25 cellular contexts compared by ENCODE assay signal in the genomic region with DNA sequence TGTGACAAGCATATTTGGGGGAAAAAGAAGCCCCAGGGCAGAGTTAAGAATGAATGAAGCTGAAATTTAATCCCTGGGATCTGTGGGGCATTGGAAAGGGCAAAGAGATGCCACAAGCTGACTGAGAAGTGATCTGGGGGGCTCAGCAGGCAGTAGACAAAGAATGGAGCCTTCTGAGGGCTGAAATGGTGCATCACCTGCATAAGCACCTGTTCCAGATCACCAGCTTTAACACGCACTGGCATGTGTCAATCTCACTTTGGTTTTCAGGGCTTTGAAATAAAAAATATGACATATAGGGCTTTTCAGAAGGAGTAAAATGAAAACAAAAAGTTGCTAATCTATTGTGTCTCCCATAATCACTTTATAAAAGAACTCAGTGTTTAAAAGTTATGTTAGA.
"Had no signal": no experiment of that assay in that cellular context is flagged by ENCODE, and none has a peak within 500 bp of the region (broad histone marks: within the 10 kb centered on the region; RNA-seq: fewer than 3 reads in every experiment).

No MANE protein-coding gene starts in this region.

- H3K27me3 Mint-ChIP-seq: activated B cell treated with CpG ODN at 0.5 μM for 24 hours had no signal

- H3K36me3 Mint-ChIP-seq: activated naive CD8-positive, alpha-beta T cell treated with anti-CD3 and anti-CD28 coated beads, Interleukin-2, amount 10 ng/mL, durations not matched to agents 7 days and 5 days; natural killer cell had no signal

- H3K4me3 ChIP-seq: breast epithelium, dorsolateral prefrontal cortex, pancreas, upper lobe of left lung had no signal

- H3K9me3 Mint-ChIP-seq: activated B cell treated with CpG ODN at 0.5 μM for 24 hours; activated naive CD4-positive, alpha-beta T cell treated with anti-CD3 and anti-CD28 coated beads for 36 hours; activated T-cell treated with anti-CD3 and anti-CD28 coated beads, Interleukin-2, amount 50 U/mL, for 4 hours; central memory CD8-positive, alpha-beta T cell had no signal

- DNase-seq: activated B cell treated with CpG ODN at 0.5 μM for 24 hours; activated CD4-positive, alpha-beta T cell treated with anti-CD3 and anti-CD28 coated beads for 36 hours; activated CD4-positive, alpha-beta T cell treated with anti-CD3 and anti-CD28 coated beads, Interleukin-2, amount 50 U/mL, for 4 hours; activated CD8-positive, alpha-beta memory T cell treated with anti-CD3 and anti-CD28 coated beads for 24 hours; activated CD8-positive, alpha-beta memory T cell treated with anti-CD3 and anti-CD28 coated beads, Interleukin-2, amount 50 U/mL, for 4 hours; activated naive CD4-positive, alpha-beta T cell treated with anti-CD3 and anti-CD28 coated beads for 36 hours; activated naive CD8-positive, alpha-beta T cell treated with anti-CD3 and anti-CD28 coated beads, Interleukin-2, amount 10 ng/mL, durations not matched to agents 7 days and 5 days; activated T-cell treated with anti-CD3 and anti-CD28 coated beads, Interleukin-2, amount 50 U/mL, for 4 hours; amniotic stem cell; dorsolateral prefrontal cortex; effector memory CD8-positive, alpha-beta T cell; hippocampal formation; left ventricle myocardium superior; mammary epithelial cell; midbrain; natural killer cell; pancreas; right cardiac atrium; stimulated activated CD4-positive, alpha-beta T cell treated with anti-CD3 and anti-CD28 coated beads, Interleukin-12 subunit alpha, Interleukin-12 subunit beta, amount 100 ng/mL, for 4 hours; stimulated activated CD4-positive, alpha-beta T cell treated with anti-CD3 and anti-CD28 coated beads, Interleukin-4, amount 100 ng/mL, for 4 hours; stimulated activated naive CD8-positive, alpha-beta T cell treated with anti-CD3 and anti-CD28 coated beads, Interleukin-15, Interleukin-2, amounts not matched to agents 100 U/mL and 50 U/mL, for 24 hours; upper lobe of left lung had no signal

- ATAC-seq: activated CD4-positive, alpha-beta T cell treated with anti-CD3 and anti-CD28 coated beads for 36 hours; activated T-cell treated with anti-CD3 and anti-CD28 coated beads, Interleukin-2, amount 50 U/mL, for 4 hours; effector memory CD8-positive, alpha-beta T cell; esophagus mucosa; left ventricle myocardium superior; natural killer cell; pancreas; right cardiac atrium; stimulated activated naive CD8-positive, alpha-beta T cell treated with anti-CD3 and anti-CD28 coated beads, Interleukin-15, Interleukin-2, amounts not matched to agents 100 U/mL and 50 U/mL, for 24 hours had no signal

- H3K9me3 ChIP-seq: breast epithelium, pancreas, upper lobe of left lung had no signal

- H3K36me3 ChIP-seq: breast epithelium, pancreas, upper lobe of left lung had no signal

- H3K27ac Mint-ChIP-seq: activated B cell treated with CpG ODN at 0.5 μM for 24 hours; activated CD4-positive, alpha-beta T cell treated with anti-CD3 and anti-CD28 coated beads for 36 hours; activated naive CD4-positive, alpha-beta T cell treated with anti-CD3 and anti-CD28 coated beads for 36 hours; activated naive CD8-positive, alpha-beta T cell treated with anti-CD3 and anti-CD28 coated beads, Interleukin-2, amount 10 ng/mL, durations not matched to agents 7 days and 5 days; effector memory CD8-positive, alpha-beta T cell; natural killer cell had no signal

- H3K4me3 Mint-ChIP-seq: activated B cell treated with CpG ODN at 0.5 μM for 24 hours; activated CD4-positive, alpha-beta T cell treated with anti-CD3 and anti-CD28 coated beads for 36 hours; activated naive CD4-positive, alpha-beta T cell treated with anti-CD3 and anti-CD28 coated beads for 36 hours; activated naive CD8-positive, alpha-beta T cell treated with anti-CD3 and anti-CD28 coated beads, Interleukin-2, amount 10 ng/mL, durations not matched to agents 7 days and 5 days; activated T-cell treated with anti-CD3 and anti-CD28 coated beads, Interleukin-2, amount 50 U/mL, for 4 hours; central memory CD8-positive, alpha-beta T cell; effector memory CD8-positive, alpha-beta T cell; natural killer cell had no signal

- H3K4me1 ChIP-seq: breast epithelium, pancreas, upper lobe of left lung had no signal

- H3K4me1 Mint-ChIP-seq: activated B cell treated with CpG ODN at 0.5 μM for 24 hours; activated CD4-positive, alpha-beta T cell treated with anti-CD3 and anti-CD28 coated beads for 36 hours; activated naive CD8-positive, alpha-beta T cell treated with anti-CD3 and anti-CD28 coated beads, Interleukin-2, amount 10 ng/mL, durations not matched to agents 7 days and 5 days; central memory CD8-positive, alpha-beta T cell; natural killer cell had no signal

- H3K27ac ChIP-seq: breast epithelium, dorsolateral prefrontal cortex, pancreas, upper lobe of left lung had no signal

- H3K27me3 ChIP-seq: breast epithelium, upper lobe of left lung had no signal
